19 cellular contexts compared by ENCODE assay signal in genomic region chr2:108403494-108403893, GRCh38. TPM values are rescaled to one million over a fixed set of nuclear protein-coding genes. Genes with fewer than 3 reads are reported as not detected.
DNase-seq lines count a peak whose midpoint lies in the region; ATAC-seq, FAIRE-seq and TF ChIP-seq lines count a peak whose summit lies in the region.
"Had no signal": no experiment of that assay in that cellular context is flagged by ENCODE, and none has a peak within 500 bp of the region (broad histone marks: within the 10 kb centered on the region; RNA-seq: fewer than 3 reads in every experiment).

No MANE protein-coding gene starts in this region.

- intact Hi-C loops in Right ventricle myocardium superior (cut with DNase I), result no loop called here

- TF ChIP-seq CTCF in bronchial epithelial cell (IDR thresholded peaks at IDR 0.05; ENCODE audit: insufficient read depth, low read length, severe bottlenecking) (no peak), kidney epithelial cell (IDR thresholded peaks at IDR 0.05; ENCODE audit: insufficient read depth, low read length, poor library complexity, severe bottlenecking) (no peak)

- H3K27me3 ChIP-seq in bronchial epithelial cell (ENCODE audit: control insufficient read depth, insufficient read depth, low read length), result no peaks in the 10 kb centered on the region
- no peaks in the 10 kb centered on the region for H3K27me3 ChIP-seq in kidney epithelial cell (ENCODE audit: control insufficient read depth, insufficient read depth, low read length)
- H3K27me3 ChIP-seq: BLaER1, gastrocnemius medialis, Peyer's patch had no signal

- DNase-seq in AG08395 (ENCODE audit: low spot score) (peak; percentile 50), HS-27A (ENCODE audit: low read depth) (peak; percentile 22), bronchial epithelial cell (ENCODE audit: low read depth) (no peak), kidney epithelial cell (ENCODE audit: low read depth) (peak; percentile 42), NCI-H1105 (lab: John Stamatoyannopoulos, UW) (no peak), Right ventricle myocardium superior (no peak)
- no peak for DNase-seq in stimulated activated CD4-positive, alpha-beta T cell treated with anti-CD3 and anti-CD28 coated beads, Interleukin-2, amount 100 ng/mL, for 48 hours
- DNase-seq: activated CD8-positive, alpha-beta memory T cell treated with anti-CD3 and anti-CD28 coated beads for 24 hours; activated naive CD4-positive, alpha-beta T cell treated with anti-CD3 and anti-CD28 coated beads, Interleukin-2, amount 50 U/mL, for 16 hours; gastrocnemius medialis; GF-D8; lower lobe of right lung; MV-4-11; NCI-H446 treated with DMSO at 0.1 percent for 48 hours had no signal

- ATAC-seq in Right ventricle myocardium superior (ENCODE audit: poor library complexity) (no peak), HG03571 (IDR thresholded peaks at IDR 0.05; ENCODE audit: unreplicated experiment) (no peak)
- ATAC-seq: gastrocnemius medialis; lower lobe of right lung; stimulated activated effector memory CD8-positive, alpha-beta T cell treated with anti-CD3 and anti-CD28 coated beads, Interleukin-12 subunit alpha, Interleukin-12 subunit beta, amount 100 ng/mL, for 72 hours had no signal

- no peaks in the 10 kb centered on the region for H3K36me3 ChIP-seq in bronchial epithelial cell (ENCODE audit: control insufficient read depth, insufficient read depth, low read length)
- no peaks in the 10 kb centered on the region for H3K36me3 ChIP-seq in kidney epithelial cell (ENCODE audit: control insufficient read depth, insufficient read depth, low read length)
- H3K36me3 ChIP-seq: BLaER1, gastrocnemius medialis, lower lobe of right lung, Peyer's patch had no signal

- H3K4me3 ChIP-seq in bronchial epithelial cell (ENCODE audit: low read depth, low read length) (no peak overlapping the region), kidney epithelial cell (ENCODE audit: low read depth, low read length) (no peak overlapping the region)
- H3K4me3 ChIP-seq: BLaER1, coronary artery, gastrocnemius medialis, lower lobe of right lung, Peyer's patch had no signal

- FAIRE-seq in bronchial epithelial cell (lab: Jason Lieb, UNC), result peak; percentile 58

RNA-seq across cellular contexts. Expression of gene SULT1C4, which starts 25.7 kb away (rescaled TPM):
- total RNA-seq in bronchial epithelial cell, result not detected in 2 replicates
- total RNA-seq in kidney epithelial cell, result 33.3 and 37.7 TPM in 2 replicates
- total RNA-seq in Right ventricle myocardium superior, result 2.7 TPM

RNA-seq across cellular contexts. Expression of gene GCC2, which starts 45.5 kb away (rescaled TPM):
- total RNA-seq in bronchial epithelial cell, result 9.0 and 10.1 TPM in 2 replicates
- 24.7 and 25.3 TPM in 2 replicates for total RNA-seq in kidney epithelial cell
- 22.7 TPM for total RNA-seq in Right ventricle myocardium superior

Comparison
In these comparisons a context has a peak if more than half of its experiments do, and no peak if none do; other contexts are left out.
1. DNase-seq: peak in AG08395 (single experiment), HS-27A (single experiment) and kidney epithelial cell (single experiment); none in bronchial epithelial cell (single experiment), NCI-H1105 (single experiment), stimulated activated CD4-positive, alpha-beta T cell treated with anti-CD3 and anti-CD28 coated beads, Interleukin-2, amount 100 ng/mL, for 48 hours (0 of 2) and Right ventricle myocardium superior (single experiment).